In genomic region chr3:140093742-140094141, GRCh38 we compare ENCODE assay signal across 12 cellular contexts.
DNase-seq lines count a peak whose midpoint lies in the region; ATAC-seq and TF ChIP-seq lines count a peak whose summit lies in the region.
"Had no signal": no experiment of that assay in that cellular context is flagged by ENCODE, and none has a peak within 500 bp of the region (broad histone marks: within the 10 kb centered on the region; RNA-seq: fewer than 3 reads in every experiment).

No MANE protein-coding gene starts in this region.

- H3K4me1 Mint-ChIP-seq in activated naive CD4-positive, alpha-beta T cell treated with anti-CD3 and anti-CD28 coated beads for 36 hours (ENCODE audit: low read depth), result no peaks in the 10 kb centered on the region

- peaks cover 4% of the 10 kb centered on the region for H3K4me1 ChIP-seq in A673 (ENCODE audit: insufficient read depth, low read length, poor library complexity, severe bottlenecking)
- H3K4me1 ChIP-seq: suprapubic skin had no signal

- H3K27ac ChIP-seq in A673 (ENCODE audit: low read depth, low read length, poor library complexity, severe bottlenecking), result no peak overlapping the region
- H3K27ac ChIP-seq: suprapubic skin had no signal

- no peaks in the 10 kb centered on the region for H3K36me3 Mint-ChIP-seq in activated naive CD4-positive, alpha-beta T cell treated with anti-CD3 and anti-CD28 coated beads for 36 hours (ENCODE audit: low read depth)

- no peaks in the 10 kb centered on the region for H3K36me3 ChIP-seq in A673 (ENCODE audit: insufficient read depth, low read length, poor library complexity, severe bottlenecking)
- H3K36me3 ChIP-seq: suprapubic skin had no signal

- intact Hi-C loops in A673 (cut with micrococcal nuclease; ENCODE audit: unreplicated experiment), result no loop called here
- intact Hi-C loops in activated naive CD4-positive, alpha-beta T cell treated with anti-CD3 and anti-CD28 coated beads for 36 hours (cut with micrococcal nuclease), result no loop called here

- H3K4me3 ChIP-seq in A673 (ENCODE audit: low read depth, low read length, poor library complexity, severe bottlenecking), result no peak overlapping the region
- H3K4me3 ChIP-seq: K562, suprapubic skin had no signal

- DNase-seq in A673 (ENCODE audit: low spot score) (peak; percentile 80), NCI-H1105 treated with DMSO at 0.1 percent for 48 hours (lab: John Stamatoyannopoulos, UW) (peak; percentile 87), amniotic stem cell (lab: John Stamatoyannopoulos, UW) (peak; percentile 46), kidney glomerular epithelial cell (lab: John Stamatoyannopoulos, UW) (peak; percentile 96)
- no peak for DNase-seq in activated naive CD4-positive, alpha-beta T cell treated with anti-CD3 and anti-CD28 coated beads for 36 hours
- DNase-seq: AML-193 had no signal

- POLR2A ChIA-PET in A673 (lab: Charles Lee; ENCODE audit: low non-redundant PET), result no interaction called here

- no peak overlapping the region for H3K4me3 Mint-ChIP-seq in activated naive CD4-positive, alpha-beta T cell treated with anti-CD3 and anti-CD28 coated beads for 36 hours
- H3K4me3 Mint-ChIP-seq: neural crest cell had no signal

- H3K9me3 ChIP-seq in A673 (ENCODE audit: low read depth, low read length, poor library complexity, severe bottlenecking), result no peaks in the 10 kb centered on the region
- H3K9me3 ChIP-seq: suprapubic skin had no signal

- ATAC-seq in GM19455 (IDR thresholded peaks at IDR 0.05; ENCODE audit: unreplicated experiment) (no peak), GM18511 (IDR thresholded peaks at IDR 0.05; ENCODE audit: unreplicated experiment) (no peak), GM18498 (IDR thresholded peaks at IDR 0.05; ENCODE audit: unreplicated experiment) (no peak)

- CTCF ChIA-PET in A673 (lab: Charles Lee), result no interaction called here
- CTCF ChIA-PET in activated naive CD4-positive, alpha-beta T cell treated with anti-CD3 and anti-CD28 coated beads for 36 hours (lab: Charles Lee), result no interaction called here

- no peak for TF ChIP-seq CTCF in A673 (conservative IDR thresholded peaks at IDR 0.05; ENCODE audit: low read depth, low read length)

- H3K27ac Mint-ChIP-seq in activated naive CD4-positive, alpha-beta T cell treated with anti-CD3 and anti-CD28 coated beads for 36 hours, result no peak overlapping the region

- H3K9me3 Mint-ChIP-seq in activated naive CD4-positive, alpha-beta T cell treated with anti-CD3 and anti-CD28 coated beads for 36 hours, result no peaks in the 10 kb centered on the region

- no peaks in the 10 kb centered on the region for H3K27me3 ChIP-seq in A673 (replicated peaks; ENCODE audit: insufficient read depth, low read depth, low read length, poor library complexity)
- H3K27me3 ChIP-seq: suprapubic skin had no signal

- peaks cover 9% of the 10 kb centered on the region for H3K27me3 Mint-ChIP-seq in activated naive CD4-positive, alpha-beta T cell treated with anti-CD3 and anti-CD28 coated beads for 36 hours (ENCODE audit: low read depth)

- no TSS peak for BruUV-seq in A673 (replicated peaks; lab: Mats Ljungman, UMichigan)
